ENCODE assay signal across 13 cellular contexts in genomic region chr6:157125531-157125930, GRCh38.
DNase-seq lines count a peak whose midpoint lies in the region; ATAC-seq and TF ChIP-seq lines count a peak whose summit lies in the region.
"Had no signal": no experiment of that assay in that cellular context is flagged by ENCODE, and none has a peak within 500 bp of the region (broad histone marks: within the 10 kb centered on the region; RNA-seq: fewer than 3 reads in every experiment).

No MANE protein-coding gene starts in this region.

- H3K4me3 Mint-ChIP-seq in GM23338: no peak overlapping the region
- no peak overlapping the region for H3K4me3 Mint-ChIP-seq in WTC11
- H3K4me3 Mint-ChIP-seq in mesothelial cell of epicardium: no peak overlapping the region
- peak overlapping the region; percentile 68 for H3K4me3 Mint-ChIP-seq in type B pancreatic cell
- no peak overlapping the region for H3K4me3 Mint-ChIP-seq in stimulated activated effector memory CD8-positive, alpha-beta T cell treated with anti-CD3 and anti-CD28 coated beads, Interleukin-12 subunit alpha, Interleukin-12 subunit beta, amount 100 ng/mL, for 72 hours
- H3K4me3 Mint-ChIP-seq: B cell; CD8-positive, alpha-beta T cell had no signal

- ATAC-seq in GM23338: no peak
- no peak for ATAC-seq in WTC11
- ATAC-seq in GM19452 (IDR thresholded peaks at IDR 0.05; ENCODE audit: unreplicated experiment): no peak
- no peak for ATAC-seq in stimulated activated effector memory CD8-positive, alpha-beta T cell treated with anti-CD3 and anti-CD28 coated beads, Interleukin-12 subunit alpha, Interleukin-12 subunit beta, amount 100 ng/mL, for 72 hours
- ATAC-seq: CD8-positive, alpha-beta T cell had no signal

- DNase-seq in GM23338 (ENCODE audit: low spot score) (no peak), WTC11 (ENCODE audit: low spot score) (no peak), mesothelial cell of epicardium (ENCODE audit: low spot score in 2 of 2, unreplicated experiment in 2 of 2) (no peak), type B pancreatic cell (ENCODE audit: extremely low spot score, unreplicated experiment) (no peak)
- DNase-seq in activated CD4-positive, alpha-beta T cell treated with anti-CD3 and anti-CD28 coated beads for 48 hours: no peak
- DNase-seq in stimulated activated effector memory CD8-positive, alpha-beta T cell treated with anti-CD3 and anti-CD28 coated beads, Interleukin-12 subunit alpha, Interleukin-12 subunit beta, amount 100 ng/mL, for 72 hours (ENCODE audit: low spot score in 2 of 2): no peak
- DNase-seq: CD8-positive, alpha-beta T cell; COR-L47; DND-41; GDM1 had no signal

- no peak for TF ChIP-seq CTCF in GM23338 (conservative IDR thresholded peaks at IDR 0.05; ENCODE audit: low read depth in 2 of 2)
- TF ChIP-seq CTCF in WTC11 (IDR thresholded peaks at IDR 0.05): no peak
- TF ChIP-seq CTCF in mesothelial cell of epicardium (IDR thresholded peaks at IDR 0.05; ENCODE audit: unreplicated experiment): no peak
- TF ChIP-seq CTCF in type B pancreatic cell (conservative IDR thresholded peaks at IDR 0.05): no peak

- H3K36me3 ChIP-seq in GM23338 (ENCODE audit: insufficient read depth): no peaks in the 10 kb centered on the region
- H3K36me3 ChIP-seq: HAP-1 had no signal

- H4K20me1 ChIP-seq in GM23338 (replicated peaks; ENCODE audit: insufficient read depth): peaks cover 5% of the 10 kb centered on the region; the same call in 1 of the 2 replicates

- POLR2A ChIA-PET in WTC11 (lab: Charles Lee): no interaction called here

- no peaks in the 10 kb centered on the region for H3K79me2 ChIP-seq in GM23338 (replicated peaks; ENCODE audit: insufficient read depth)

- H3K9me2 ChIP-seq in GM23338 (ENCODE audit: insufficient read depth): no peaks in the 10 kb centered on the region

- peaks cover 16% of the 10 kb centered on the region; the same call in 2 of the 3 replicates for H3K4me1 Mint-ChIP-seq in GM23338
- peaks cover 19% of the 10 kb centered on the region for H3K4me1 Mint-ChIP-seq in WTC11
- peaks cover 39% of the 10 kb centered on the region for H3K4me1 Mint-ChIP-seq in mesothelial cell of epicardium
- H3K4me1 Mint-ChIP-seq in type B pancreatic cell (ENCODE audit: unreplicated experiment): peaks cover 32% of the 10 kb centered on the region
- H3K4me1 Mint-ChIP-seq in stimulated activated effector memory CD8-positive, alpha-beta T cell treated with anti-CD3 and anti-CD28 coated beads, Interleukin-12 subunit alpha, Interleukin-12 subunit beta, amount 100 ng/mL, for 72 hours: peaks cover 18% of the 10 kb centered on the region

- H3K4me1 ChIP-seq in GM23338 (ENCODE audit: insufficient read depth): no peaks in the 10 kb centered on the region
- H3K4me1 ChIP-seq: HAP-1 had no signal

- H3K27me3 ChIP-seq in GM23338 (ENCODE audit: insufficient read depth): no peaks in the 10 kb centered on the region

- H3K36me3 Mint-ChIP-seq in GM23338 (ENCODE audit: low read depth): no peaks in the 10 kb centered on the region
- H3K36me3 Mint-ChIP-seq in WTC11: 0 out of 2 replicates have a peak, but pooled peaks cover 3% of the 10 kb centered on the region
- H3K36me3 Mint-ChIP-seq in mesothelial cell of epicardium: no peaks in the 10 kb centered on the region
- H3K36me3 Mint-ChIP-seq in type B pancreatic cell: peaks cover 17% of the 10 kb centered on the region
- H3K36me3 Mint-ChIP-seq in stimulated activated effector memory CD8-positive, alpha-beta T cell treated with anti-CD3 and anti-CD28 coated beads, Interleukin-12 subunit alpha, Interleukin-12 subunit beta, amount 100 ng/mL, for 72 hours: peaks cover 6% of the 10 kb centered on the region

- no peak overlapping the region for H3K4me3 ChIP-seq in GM23338
- H3K4me3 ChIP-seq: HAP-1 had no signal

- H3K9me3 Mint-ChIP-seq in GM23338: no peaks in the 10 kb centered on the region
- H3K9me3 Mint-ChIP-seq in WTC11: no peaks in the 10 kb centered on the region
- H3K9me3 Mint-ChIP-seq in mesothelial cell of epicardium: no peaks in the 10 kb centered on the region
- no peaks in the 10 kb centered on the region for H3K9me3 Mint-ChIP-seq in type B pancreatic cell
- no peaks in the 10 kb centered on the region for H3K9me3 Mint-ChIP-seq in stimulated activated effector memory CD8-positive, alpha-beta T cell treated with anti-CD3 and anti-CD28 coated beads, Interleukin-12 subunit alpha, Interleukin-12 subunit beta, amount 100 ng/mL, for 72 hours
- H3K9me3 Mint-ChIP-seq: CD8-positive, alpha-beta T cell had no signal

- H3K27ac Mint-ChIP-seq in GM23338: peak overlapping the region; percentile 13; the same call in 1 of the 2 replicates
- H3K27ac Mint-ChIP-seq in WTC11: 0 out of 2 replicates have a peak overlapping the region, but pooled peaks have one; percentile 24
- peak overlapping the region; percentile 92 for H3K27ac Mint-ChIP-seq in mesothelial cell of epicardium
- H3K27ac Mint-ChIP-seq in type B pancreatic cell: peak overlapping the region; percentile 92
- H3K27ac Mint-ChIP-seq in stimulated activated effector memory CD8-positive, alpha-beta T cell treated with anti-CD3 and anti-CD28 coated beads, Interleukin-12 subunit alpha, Interleukin-12 subunit beta, amount 100 ng/mL, for 72 hours: no peak overlapping the region
- H3K27ac Mint-ChIP-seq: B cell; CD8-positive, alpha-beta T cell had no signal

- CTCF ChIA-PET in WTC11 (lab: Charles Lee): interaction anchor here (1.4 kb wide), 1 partner anchor 35 kb away, joined by 6 read pairs; no protein-coding TSS in a partner anchor

- H2AFZ ChIP-seq in GM23338: no peak overlapping the region

- peaks cover 4% of the 10 kb centered on the region for H3K27me3 Mint-ChIP-seq in GM23338 (ENCODE audit: insufficient read depth, low read depth, poor library complexity)
- no peaks in the 10 kb centered on the region for H3K27me3 Mint-ChIP-seq in WTC11 (ENCODE audit: low read depth)
- no peaks in the 10 kb centered on the region for H3K27me3 Mint-ChIP-seq in mesothelial cell of epicardium (ENCODE audit: low read depth)
- no peaks in the 10 kb centered on the region for H3K27me3 Mint-ChIP-seq in type B pancreatic cell
- H3K27me3 Mint-ChIP-seq: B cell had no signal

- no peak overlapping the region for H3K27ac ChIP-seq in GM23338 (ENCODE audit: low read depth)

- no peak overlapping the region for H3K4me2 ChIP-seq in GM23338

- H3F3A ChIP-seq in GM23338 (replicated peaks; ENCODE audit: low read depth): no peaks in the 10 kb centered on the region

TF ChIP-seq in GM23338, 12 proteins besides CTCF, POLR2A, EP300 and RAD21 (continues in another document):
- no peak for TF ChIP-seq JUNB (IDR thresholded peaks at IDR 0.05; ENCODE audit: unreplicated experiment)
- TF ChIP-seq ZNF114 (CRISPR knock-in tag; IDR thresholded peaks at IDR 0.05): no peak

TF ChIP-seq in WTC11, 78 proteins besides CTCF, POLR2A, EP300 and RAD21:
- TF ChIP-seq SP1 (CRISPR knock-in tag; conservative IDR thresholded peaks at IDR 0.05): no peak
- no peak for TF ChIP-seq ELF4 (CRISPR knock-in tag; IDR thresholded peaks at IDR 0.05; ENCODE audit: low read depth)
- TF ChIP-seq ZNF281 (CRISPR knock-in tag; IDR thresholded peaks at IDR 0.05): no peak
- TF ChIP-seq JAZF1 (CRISPR knock-in tag; IDR thresholded peaks at IDR 0.05): no peak
- TF ChIP-seq CREM (CRISPR knock-in tag; IDR thresholded peaks at IDR 0.05): no peak
- TF ChIP-seq ESRRA (CRISPR knock-in tag; IDR thresholded peaks at IDR 0.05; ENCODE audit: borderline replicate concordance): no peak
TF ChIP-seq in WTC11: peak in this region for 0.
